In the genomic region with DNA sequence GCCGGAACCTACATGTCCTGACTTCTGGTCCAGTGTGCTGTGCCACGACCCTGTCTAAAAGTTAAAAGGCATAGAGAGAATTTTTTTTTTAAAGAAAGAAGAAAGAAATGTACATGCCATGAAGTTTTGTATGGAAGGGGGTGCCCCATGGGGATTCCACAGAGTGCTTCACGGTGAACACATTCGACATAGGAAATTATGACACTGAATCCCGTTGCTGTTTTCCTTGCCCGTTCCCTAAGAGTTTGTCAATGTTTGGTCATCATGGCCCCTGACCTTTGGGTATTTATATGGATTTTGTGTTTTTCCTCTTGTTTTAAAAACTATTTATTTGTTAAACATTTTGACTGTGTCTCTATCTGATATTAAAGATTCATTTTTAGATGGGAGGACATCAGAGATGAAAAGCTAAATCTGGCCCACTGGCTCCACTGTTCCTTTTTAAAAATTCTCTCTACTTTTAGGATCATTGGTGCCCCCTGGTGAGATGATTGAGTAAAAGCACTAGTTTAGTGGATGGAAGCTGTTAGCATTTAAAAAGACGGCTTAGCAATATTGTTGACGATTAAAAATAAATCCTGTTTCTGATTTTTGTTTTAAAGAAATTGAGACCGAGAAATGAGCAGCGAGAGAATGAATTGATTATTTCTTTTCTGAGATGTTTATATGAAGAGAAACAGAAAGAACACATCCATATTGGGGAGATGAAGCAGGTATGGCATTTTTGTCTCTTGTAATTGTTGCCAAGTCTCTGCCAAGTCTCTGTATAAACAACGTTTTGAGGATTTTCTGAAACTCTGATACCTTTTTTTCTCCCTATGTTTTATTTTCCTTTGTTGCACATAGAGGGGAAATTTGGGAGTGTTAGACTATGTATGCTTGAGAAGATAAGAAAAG, we compare ENCODE assay signal across 8 cellular contexts.
DNase-seq lines count a peak whose midpoint lies in the region; ATAC-seq and TF ChIP-seq lines count a peak whose summit lies in the region.

No MANE protein-coding gene starts in this region.

- 63% methylated on average over 9 of the region's 11 CpGs for WGBS in mammary epithelial cell (ENCODE audit: low coverage, missing lambda C conversion rate)
- 63 to 67% methylated on average over 11 of the region's 11 CpGs for WGBS in transverse colon (ENCODE audit: low coverage in 1 of 2), 2 donors

- H2AFZ ChIP-seq in mammary epithelial cell (ENCODE audit: low read depth, low read length) = no peak overlapping the region

- dilution Hi-C loops in mammary epithelial cell (cut with HindIII; ENCODE audit: low sequenced_read_pairs) = no loop called here

- no peak for ATAC-seq in HG03439 (IDR thresholded peaks at IDR 0.05; ENCODE audit: unreplicated experiment)

- H3K4me1 ChIP-seq in NT2/D1 (ENCODE audit: insufficient read depth, insufficient read length) = no peaks in the 10 kb centered on the region
- H3K4me1 ChIP-seq in mammary epithelial cell (ENCODE audit: insufficient read depth, low read length) = no peaks in the 10 kb centered on the region
- peaks cover 0 to 5% (median 2%) of the 10 kb centered on the region in 4 donors for H3K4me1 ChIP-seq in transverse colon

- intact Hi-C loops in mammary epithelial cell (cut with micrococcal nuclease) = loop anchor here (1.0 to 2.0 kb wide), 3 partner anchors 64 to 432 kb away; no protein-coding TSS in a partner anchor
- intact Hi-C loops in transverse colon (cut with DNase I; ENCODE audit: low total_unique reads) = loop anchor here (10.0 kb wide), 2 partner anchors 210 to 430 kb away; partner anchors contain the start of gene PGM2

- no peak for TF ChIP-seq POLR2A in transverse colon (IDR thresholded peaks at IDR 0.05)

- no peak overlapping the region for H3K27ac ChIP-seq in mammary epithelial cell (ENCODE audit: insufficient read depth, low read depth, low read length)
- H3K27ac ChIP-seq in transverse colon = peak overlapping the region in 3 of 4 donors; percentile 4 to 33 (median 17)

- H3K4me2 ChIP-seq in mammary epithelial cell (ENCODE audit: insufficient read depth, low read depth, low read length) = no peak overlapping the region

- BruUV-seq in mammary epithelial cell (replicated peaks; lab: Mats Ljungman, UMichigan) = no TSS peak

- H3K27me3 ChIP-seq in NT2/D1 (ENCODE audit: insufficient read depth, insufficient read length) = no peaks in the 10 kb centered on the region
- H3K27me3 ChIP-seq in mammary epithelial cell (ENCODE audit: insufficient read depth, low read length) = no peaks in the 10 kb centered on the region
- no peaks in the 10 kb centered on the region for H3K27me3 ChIP-seq in transverse colon

- in situ Hi-C loops in mammary epithelial cell (cut with MboI; ENCODE audit: low sequenced_read_pairs in 2 of 2) (loop anchor here (5.0 to 25.0 kb wide), 4 partner anchors 228 to 430 kb away; no protein-coding TSS in a partner anchor), transverse colon (cut with MboI; ENCODE audit: low pct_ligation_motif_present in 1 of 4, low pct_unique_long_range_greater_than_20kb in 1 of 4, low sequenced_read_pairs in 3 of 4) (loop anchor here (5.0 to 25.0 kb wide), 6 partner anchors 148 to 430 kb away; partner anchors contain the start of gene TBC1D1 (in 1 of the 4))

- DNase-seq in activated CD4-positive, alpha-beta T cell treated with anti-CD3 and anti-CD28 coated beads for 48 hours = peak; percentile 30
- DNase-seq in activated CD4-positive, alpha-beta T cell treated with anti-CD3 and anti-CD28 coated beads, Interleukin-2, amount 50 U/mL, for 1 hour = no peak
- DNase-seq in HT-29 (ENCODE audit: low spot score) (peak; percentile 86), NT2/D1 (ENCODE audit: low read depth, low spot score) (peak; percentile 33), mammary epithelial cell (peak; percentile 30), left kidney (ENCODE audit: low read depth, low spot score) (peak; percentile 86), transverse colon (no peak)

- TF ChIP-seq EP300 in transverse colon (IDR thresholded peaks at IDR 0.05; ENCODE audit: low read depth) = no peak

- TF ChIP-seq CTCF in mammary epithelial cell (conservative IDR thresholded peaks at IDR 0.05 in 1 of 2, IDR thresholded peaks at IDR 0.05 in 1 of 2; ENCODE audit: extremely low read depth in 1 of 2, insufficient read depth in 1 of 2, low read depth in 1 of 2, low read length in 2 of 2) (peak; percentile 59 to 63), transverse colon (IDR thresholded peaks at IDR 0.05) (peak; percentile 65 to 86 (median 68))

- H3K4me3 ChIP-seq in NT2/D1 (ENCODE audit: insufficient read length, low read depth) = no peak overlapping the region
- no peak overlapping the region for H3K4me3 ChIP-seq in mammary epithelial cell (replicated peaks in 1 of 3; ENCODE audit: insufficient read depth in 1 of 3, low read depth in 2 of 3, low read length in 3 of 3)
- no peak overlapping the region for H3K4me3 ChIP-seq in transverse colon

- no peaks in the 10 kb centered on the region for H4K20me1 ChIP-seq in mammary epithelial cell (ENCODE audit: insufficient read depth, low read length)

- H3K36me3 ChIP-seq in NT2/D1 (ENCODE audit: insufficient read depth, insufficient read length, low read length) (peaks cover 21% of the 10 kb centered on the region), mammary epithelial cell (ENCODE audit: insufficient read depth, low read length) (no peaks in the 10 kb centered on the region), transverse colon (peaks cover 0 to 4% (median 0%) of the 10 kb centered on the region in 4 donors)

- H3K9me3 ChIP-seq in NT2/D1 (ENCODE audit: insufficient read depth, low read length) (no peaks in the 10 kb centered on the region), mammary epithelial cell (replicated peaks; ENCODE audit: insufficient read depth, low read length) (no peaks in the 10 kb centered on the region), transverse colon (no peaks in the 10 kb centered on the region)

- H3K79me2 ChIP-seq in mammary epithelial cell (ENCODE audit: insufficient read depth, low read length) = no peaks in the 10 kb centered on the region

- CTCF ChIA-PET in mammary epithelial cell (lab: Charles Lee; ENCODE audit: low non-redundant PET) = interaction anchor here (0.5 kb wide), 1 partner anchor 1635 kb away, joined by 4 read pairs; no protein-coding TSS in a partner anchor

- H3K9ac ChIP-seq in NT2/D1 (ENCODE audit: insufficient read length, low read depth) (no peak overlapping the region), mammary epithelial cell (ENCODE audit: insufficient read depth, low read length) (no peak overlapping the region)

Comparison
In these comparisons a context has a peak if more than half of its experiments do, and no peak if none do; other contexts are left out.
1. DNase-seq: peak in activated CD4-positive, alpha-beta T cell treated with anti-CD3 and anti-CD28 coated beads for 48 hours (single experiment), HT-29 (single experiment), NT2/D1 (single experiment), mammary epithelial cell (single experiment) and left kidney (single experiment); none in activated CD4-positive, alpha-beta T cell treated with anti-CD3 and anti-CD28 coated beads, Interleukin-2, amount 50 U/mL, for 1 hour (single experiment) and transverse colon (single experiment).